13 cellular contexts compared by ENCODE assay signal in genomic region chr1:12447301-12447700, GRCh38.
DNase-seq lines count a peak whose midpoint lies in the region; ATAC-seq and TF ChIP-seq lines count a peak whose summit lies in the region.
"Had no signal": no experiment of that assay in that cellular context is flagged by ENCODE, and none has a peak within 500 bp of the region (broad histone marks: within the 10 kb centered on the region; RNA-seq: fewer than 3 reads in every experiment).

No MANE protein-coding gene starts in this region.

- intact Hi-C loops in esophagus muscularis mucosa (cut with DNase I), result no loop called here

- H3K4me1 ChIP-seq in esophagus muscularis mucosa (peaks cover 62 to 76% (median 75%) of the 10 kb centered on the region in 4 donors), osteoblast (ENCODE audit: insufficient read depth, low read length) (peaks cover 39% of the 10 kb centered on the region), SJCRH30 (peaks cover 34% of the 10 kb centered on the region)

- H3K4me3 ChIP-seq in AG04450 (ENCODE audit: low read depth, low read length), result no peak overlapping the region
- H3K4me3 ChIP-seq in esophagus muscularis mucosa, result no peak overlapping the region
- H3K4me3 ChIP-seq in osteoblast (ENCODE audit: insufficient read depth, low read length), result no peak overlapping the region
- no peak overlapping the region for H3K4me3 ChIP-seq in SJCRH30

- no peak overlapping the region for H2AFZ ChIP-seq in osteoblast (ENCODE audit: low read length)

- no peak for TF ChIP-seq POLR2A in esophagus muscularis mucosa (IDR thresholded peaks at IDR 0.05; ENCODE audit: low read depth)

- no peak for TF ChIP-seq CTCF in AG04450 (IDR thresholded peaks at IDR 0.05; ENCODE audit: low read depth, low read length)
- no peak for TF ChIP-seq CTCF in esophagus muscularis mucosa (IDR thresholded peaks at IDR 0.05)
- TF ChIP-seq CTCF in osteoblast (IDR thresholded peaks at IDR 0.05; ENCODE audit: extremely low read depth, low read depth, low read length), result no peak

- WGBS in esophagus muscularis mucosa, result 31% methylated on average over 3 of the region's 3 CpGs

- H3K27ac ChIP-seq in AG04450 (ENCODE audit: low read depth, low read length), result peak overlapping the region; percentile 68
- peak overlapping the region; percentile 85 to 87 (median 86) for H3K27ac ChIP-seq in esophagus muscularis mucosa (replicated peaks in 1 of 4)
- H3K27ac ChIP-seq in osteoblast (ENCODE audit: low read depth, low read length), result peak overlapping the region; percentile 95
- no peak overlapping the region for H3K27ac ChIP-seq in SJCRH30
- H3K27ac ChIP-seq: KMS-11, RWPE1 had no signal

- H3K9me3 ChIP-seq in AG04450 (ENCODE audit: control insufficient read depth, insufficient read depth, low read length), result no peaks in the 10 kb centered on the region
- no peaks in the 10 kb centered on the region for H3K9me3 ChIP-seq in esophagus muscularis mucosa
- no peaks in the 10 kb centered on the region for H3K9me3 ChIP-seq in osteoblast (ENCODE audit: low read depth, low read length)
- H3K9me3 ChIP-seq in SJCRH30 (replicated peaks), result 0 out of 2 replicates have a peak, but pooled peaks cover 3% of the 10 kb centered on the region

- H3K4me2 ChIP-seq in osteoblast (ENCODE audit: insufficient read depth, low read length), result peak overlapping the region; percentile 57
- H3K4me2 ChIP-seq: KMS-11 had no signal

- POLR2A ChIA-PET in AG04450 (lab: Yijun Ruan, JAX), result interaction anchor here (0.6 to 0.8 kb wide), 2 partner anchors 8 to 31 kb away, joined by 3 to 10 read pairs; no protein-coding TSS in a partner anchor

- no peaks in the 10 kb centered on the region for H3K27me3 ChIP-seq in AG04450 (ENCODE audit: control insufficient read depth, insufficient read depth, low read length)
- no peaks in the 10 kb centered on the region for H3K27me3 ChIP-seq in esophagus muscularis mucosa
- H3K27me3 ChIP-seq in osteoblast (ENCODE audit: insufficient read depth, low read length), result no peaks in the 10 kb centered on the region
- H3K27me3 ChIP-seq in SJCRH30, result no peaks in the 10 kb centered on the region

- CTCF ChIA-PET in AG04450 (lab: Charles Lee), result interaction anchor here (0.5 to 2.1 kb wide), 3 partner anchors 10 to 211 kb away, joined by 3 to 5 read pairs (median 3); no protein-coding TSS in a partner anchor

- DNase-seq in AG04450 (ENCODE audit: low read depth, low spot score) (no peak), NCI-H226 (peak; percentile 81), esophagus muscularis mucosa (ENCODE audit: extremely low spot score) (no peak), osteoblast (ENCODE audit: insufficient read length, low spot score, missing footprints) (no peak), hypothalamus (lab: John Stamatoyannopoulos, UW) (no peak), SJCRH30 (no peak), GOT3 (lab: John Stamatoyannopoulos, UW) (no peak)
- DNase-seq: AML-193, cerebellar nuclear complex, NCI-H2227 treated with DMSO at 0.1 percent for 48 hours had no signal

- no peaks in the 10 kb centered on the region for H4K20me1 ChIP-seq in osteoblast (ENCODE audit: insufficient read depth, low read length)

- H3K79me2 ChIP-seq in osteoblast (ENCODE audit: insufficient read depth, low read length), result no peaks in the 10 kb centered on the region

- peaks cover 0 to 9% (median 4%) of the 10 kb centered on the region in 4 donors for H3K36me3 ChIP-seq in esophagus muscularis mucosa
- H3K36me3 ChIP-seq in osteoblast (ENCODE audit: insufficient read depth, low read length), result no peaks in the 10 kb centered on the region
- H3K36me3 ChIP-seq in SJCRH30, result 0 out of 2 replicates have a peak, but pooled peaks cover 5% of the 10 kb centered on the region

- TF ChIP-seq EP300 in esophagus muscularis mucosa (IDR thresholded peaks at IDR 0.05), result no peak

- ATAC-seq in HG03342 (IDR thresholded peaks at IDR 0.05; ENCODE audit: unreplicated experiment), result no peak
